15 cellular contexts compared by ENCODE assay signal in genomic region chr6:70225052-70225451, GRCh38.
"Had no signal": no experiment of that assay in that cellular context is flagged by ENCODE, and none has a peak within 500 bp of the region (broad histone marks: within the 10 kb centered on the region; RNA-seq: fewer than 3 reads in every experiment).

No MANE protein-coding gene starts in this region.

- H3K9me3 ChIP-seq: ovary, tibial artery, uterus had no signal

- ATAC-seq: activated CD4-positive, alpha-beta T cell treated with anti-CD3 and anti-CD28 coated beads for 36 hours; esophagus mucosa; left lobe of liver had no signal

- DNase-seq: activated CD4-positive, alpha-beta memory T cell treated with anti-CD3 and anti-CD28 coated beads, Interleukin-2, amount 10 ng/mL, durations not matched to agents 7 days and 5 days; activated CD4-positive, alpha-beta T cell treated with anti-CD3 and anti-CD28 coated beads for 36 hours; activated gamma-delta T cell; activated naive CD8-positive, alpha-beta T cell treated with anti-CD3 and anti-CD28 coated beads for 36 hours; activated T-cell treated with anti-CD3 and anti-CD28 coated beads, Interleukin-2, amount 50 U/mL, for 48 hours; mesenchymal stem cell; nephron progenitor cell; ovary; T1000; tibial artery; uterus had no signal

- H3K4me1 ChIP-seq: tibial artery, uterus had no signal

- H3K4me3 ChIP-seq: dorsolateral prefrontal cortex, ovary, skin epidermis, tibial artery, uterus had no signal

- H3K27me3 ChIP-seq: ovary, tibial artery, uterus had no signal

- H3K36me3 ChIP-seq: ovary, tibial artery, uterus had no signal

- H3K27ac ChIP-seq: ovary, skin epidermis, tibial artery, uterus had no signal
